8 cellular contexts compared by ENCODE assay signal in the genomic region with DNA sequence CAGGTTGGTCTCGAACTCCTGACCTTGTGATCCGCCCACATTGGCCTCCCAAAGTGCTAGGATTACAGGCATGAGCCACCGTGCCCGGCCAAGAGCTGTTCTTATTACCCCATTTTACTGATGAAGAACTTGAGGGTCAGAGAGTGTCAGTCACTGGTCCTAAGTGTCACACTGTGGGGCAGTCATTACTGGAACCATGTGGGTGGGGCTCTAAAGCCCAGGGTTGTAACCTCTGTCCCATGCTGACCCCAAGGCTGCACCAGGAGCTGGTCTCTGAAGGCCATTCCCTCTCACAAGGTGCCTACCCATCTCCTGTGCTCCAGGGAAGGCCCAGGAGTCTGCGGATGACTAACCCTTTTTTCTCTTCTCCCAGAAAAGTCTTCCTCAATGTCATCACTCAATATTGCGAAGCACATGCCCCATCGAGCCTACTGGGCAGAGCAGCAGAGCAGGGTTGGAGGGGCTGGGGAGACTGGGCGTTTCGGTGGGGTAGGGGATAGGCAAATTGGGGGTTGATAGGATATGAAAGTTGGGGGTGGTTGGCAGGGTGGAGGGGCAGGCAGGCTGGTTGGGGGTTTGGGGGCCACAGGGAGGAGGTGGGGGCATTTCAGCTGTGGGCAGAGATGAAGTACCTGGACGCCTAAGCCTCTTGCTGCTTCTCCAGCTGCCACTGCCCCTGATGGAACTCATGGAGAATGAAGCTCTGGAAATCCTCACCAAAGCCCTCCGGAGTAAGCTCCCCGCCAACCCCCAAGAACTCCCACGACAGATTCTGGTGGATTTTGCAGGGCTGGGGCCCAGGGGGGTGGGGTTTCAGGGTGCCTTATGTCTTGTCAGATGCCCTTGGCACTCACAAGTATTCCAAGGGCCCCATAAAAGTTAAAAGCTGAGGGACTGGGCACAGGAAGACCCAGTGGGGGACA. TPM values are rescaled to one million over a fixed set of nuclear protein-coding genes. Genes with fewer than 3 reads are reported as not detected.
A peak's percentile ranks its signal among the peaks of the same experiment; 100 is the strongest.
DNase-seq lines count a peak whose midpoint lies in the region; ATAC-seq, FAIRE-seq and TF ChIP-seq lines count a peak whose summit lies in the region.
"Had no signal": no experiment of that assay in that cellular context is flagged by ENCODE, and none has a peak within 500 bp of the region (broad histone marks: within the 10 kb centered on the region; RNA-seq: fewer than 3 reads in every experiment).

No MANE protein-coding gene starts in this region.

- no peak overlapping the region for H3K27ac ChIP-seq in HUES6 (ENCODE audit: low read depth, low read length)
- no peak overlapping the region for H3K27ac ChIP-seq in osteoblast (ENCODE audit: low read depth, low read length)

- H3K9me3 Mint-ChIP-seq in activated T-helper 2 cell treated with anti-CD3 and anti-CD28 coated beads, Interferon-gamma antibody, Interleukin-2, Interleukin-4, amounts not matched to agents 10 μg/mL and 5 μg/mL and 100 μg/mL, durations not matched to agents 14 hours and 24 hours and 36 hours, result no peaks in the 10 kb centered on the region

- H3K4me3 Mint-ChIP-seq in activated T-helper 2 cell treated with anti-CD3 and anti-CD28 coated beads, Interferon-gamma antibody, Interleukin-2, Interleukin-4, amounts not matched to agents 10 μg/mL and 5 μg/mL and 100 μg/mL, durations not matched to agents 14 hours and 24 hours and 36 hours (ENCODE audit: low read depth), result peak overlapping the region; percentile 91

- no peak for TF ChIP-seq CTCF in osteoblast (IDR thresholded peaks at IDR 0.05; ENCODE audit: extremely low read depth, low read depth, low read length)
- no peak for TF ChIP-seq CTCF in D721Med (IDR thresholded peaks at IDR 0.05; ENCODE audit: insufficient read depth, missing control alignments)

- intact Hi-C loops in activated T-helper 2 cell treated with anti-CD3 and anti-CD28 coated beads, Interferon-gamma antibody, Interleukin-2, Interleukin-4, amounts not matched to agents 10 μg/mL and 5 μg/mL and 100 μg/mL, durations not matched to agents 14 hours and 24 hours and 36 hours (cut with micrococcal nuclease), result loop anchor here (1.0 to 2.0 kb wide), 6 partner anchors 19 to 117 kb away; partner anchors contain the start of genes BAD, GPR137, PLCB3 and STIP1

- peaks cover 34% of the 10 kb centered on the region for H3K27me3 ChIP-seq in HUES6 (ENCODE audit: control insufficient read depth, insufficient read depth, low read length)
- peaks cover 26% of the 10 kb centered on the region for H3K27me3 ChIP-seq in osteoblast (ENCODE audit: insufficient read depth, low read length)
- H3K27me3 ChIP-seq in HAP-1 (ENCODE audit: low read depth), result peaks cover 2% of the 10 kb centered on the region

- in situ Hi-C loops in HAP-1 (cut with MboI; ENCODE audit: low sequenced_read_pairs), result no loop called here

- H3K4me1 ChIP-seq in HUES6 (ENCODE audit: control insufficient read depth, insufficient read depth, low read length) (peaks cover 24% of the 10 kb centered on the region), osteoblast (ENCODE audit: insufficient read depth, low read length) (peaks cover 21% of the 10 kb centered on the region), HAP-1 (peaks cover 14% of the 10 kb centered on the region; the same call in 1 of the 2 replicates)

- H3K9ac ChIP-seq in HUES6 (ENCODE audit: low read length), result no peak overlapping the region

- peak overlapping the region; percentile 99 for H3K27ac Mint-ChIP-seq in activated T-helper 2 cell treated with anti-CD3 and anti-CD28 coated beads, Interferon-gamma antibody, Interleukin-2, Interleukin-4, amounts not matched to agents 10 μg/mL and 5 μg/mL and 100 μg/mL, durations not matched to agents 14 hours and 24 hours and 36 hours

- peaks cover 14% of the 10 kb centered on the region for H3K36me3 Mint-ChIP-seq in activated T-helper 2 cell treated with anti-CD3 and anti-CD28 coated beads, Interferon-gamma antibody, Interleukin-2, Interleukin-4, amounts not matched to agents 10 μg/mL and 5 μg/mL and 100 μg/mL, durations not matched to agents 14 hours and 24 hours and 36 hours (ENCODE audit: low read depth)

- DNase-seq in activated T-helper 2 cell treated with anti-CD3 and anti-CD28 coated beads, Interferon-gamma antibody, Interleukin-2, Interleukin-4, amounts not matched to agents 10 μg/mL and 5 μg/mL and 100 μg/mL, durations not matched to agents 14 hours and 24 hours and 36 hours (ENCODE audit: low spot score), result no peak
- DNase-seq in osteoblast (ENCODE audit: insufficient read length, low spot score, missing footprints) (peak; percentile 73), HAP-1 (ENCODE audit: low spot score in 2 of 2) (no peak), D721Med (ENCODE audit: insufficient read length, low spot score) (no peak)

- H3K4me2 ChIP-seq in osteoblast (ENCODE audit: insufficient read depth, low read length), result no peak overlapping the region

- H3K79me2 ChIP-seq in osteoblast (ENCODE audit: insufficient read depth, low read length), result peaks cover 13% of the 10 kb centered on the region

- H3K27me3 Mint-ChIP-seq in activated T-helper 2 cell treated with anti-CD3 and anti-CD28 coated beads, Interferon-gamma antibody, Interleukin-2, Interleukin-4, amounts not matched to agents 10 μg/mL and 5 μg/mL and 100 μg/mL, durations not matched to agents 14 hours and 24 hours and 36 hours (ENCODE audit: low read depth), result peaks cover 18% of the 10 kb centered on the region

- H3K36me3 ChIP-seq in HUES6 (ENCODE audit: control insufficient read depth, insufficient read depth, low read length) (peaks cover 5% of the 10 kb centered on the region; the same call in 1 of the 2 replicates), osteoblast (ENCODE audit: insufficient read depth, low read length) (no peaks in the 10 kb centered on the region), HAP-1 (replicated peaks) (no peaks in the 10 kb centered on the region)

- no peak for ATAC-seq in HG03135 (IDR thresholded peaks at IDR 0.05; ENCODE audit: unreplicated experiment)

- peak overlapping the region; percentile 70; the same call in 1 of the 2 replicates for H3K4me3 ChIP-seq in HUES6 (ENCODE audit: low read depth, low read length)
- H3K4me3 ChIP-seq in osteoblast (ENCODE audit: insufficient read depth, low read length), result no peak overlapping the region
- no peak overlapping the region for H3K4me3 ChIP-seq in HAP-1

- H3K4me1 Mint-ChIP-seq in activated T-helper 2 cell treated with anti-CD3 and anti-CD28 coated beads, Interferon-gamma antibody, Interleukin-2, Interleukin-4, amounts not matched to agents 10 μg/mL and 5 μg/mL and 100 μg/mL, durations not matched to agents 14 hours and 24 hours and 36 hours (ENCODE audit: low read depth), result peaks cover 21% of the 10 kb centered on the region

- H3K9me3 ChIP-seq in HUES6 (ENCODE audit: control insufficient read depth, insufficient read depth, low read depth, low read length) (no peaks in the 10 kb centered on the region), osteoblast (ENCODE audit: low read depth, low read length) (no peaks in the 10 kb centered on the region), HAP-1 (no peaks in the 10 kb centered on the region)
- H3K9me3 ChIP-seq: mucosa of descending colon had no signal

- FAIRE-seq in D721Med (lab: Jason Lieb, UNC), result no peak

- H4K20me1 ChIP-seq in osteoblast (ENCODE audit: insufficient read depth, low read length), result peaks cover 4% of the 10 kb centered on the region

- H2AFZ ChIP-seq in osteoblast (ENCODE audit: low read length), result no peak overlapping the region

RNA-seq across cellular contexts. Expression of gene ESRRA, which starts 2.0 kb away (rescaled TPM):
- total RNA-seq in activated T-helper 2 cell treated with anti-CD3 and anti-CD28 coated beads, Interferon-gamma antibody, Interleukin-2, Interleukin-4, amounts not matched to agents 10 μg/mL and 5 μg/mL and 100 μg/mL, durations not matched to agents 14 hours and 24 hours and 36 hours, result 49.4 and 54.6 TPM in 2 replicates
- 24.5 and 28.6 TPM in 2 replicates for total RNA-seq in osteoblast

RNA-seq across cellular contexts. Expression of gene CATSPERZ, which starts 3.2 kb away (rescaled TPM):
- total RNA-seq in activated T-helper 2 cell treated with anti-CD3 and anti-CD28 coated beads, Interferon-gamma antibody, Interleukin-2, Interleukin-4, amounts not matched to agents 10 μg/mL and 5 μg/mL and 100 μg/mL, durations not matched to agents 14 hours and 24 hours and 36 hours, result 0.59 TPM in 1 of 2 replicates, not detected in the other
- 0.29 TPM in 1 of 2 replicates, not detected in the other for total RNA-seq in osteoblast
- total RNA-seq: epithelial cell of proximal tubule, mucosa of descending colon had no signal

RNA-seq across cellular contexts. Expression of gene KCNK4, which starts 12.3 kb away (rescaled TPM):
- total RNA-seq in activated T-helper 2 cell treated with anti-CD3 and anti-CD28 coated beads, Interferon-gamma antibody, Interleukin-2, Interleukin-4, amounts not matched to agents 10 μg/mL and 5 μg/mL and 100 μg/mL, durations not matched to agents 14 hours and 24 hours and 36 hours, result not detected in 2 replicates
- 0.29 and 0.36 TPM in 2 replicates for total RNA-seq in osteoblast
- total RNA-seq: epithelial cell of proximal tubule, mucosa of descending colon had no signal

RNA-seq across cellular contexts. Expression of gene TRMT112, which starts 14.0 kb away (rescaled TPM):
- 290 and 291 TPM in 2 replicates for total RNA-seq in activated T-helper 2 cell treated with anti-CD3 and anti-CD28 coated beads, Interferon-gamma antibody, Interleukin-2, Interleukin-4, amounts not matched to agents 10 μg/mL and 5 μg/mL and 100 μg/mL, durations not matched to agents 14 hours and 24 hours and 36 hours
- total RNA-seq in osteoblast, result 104 and 123 TPM in 2 replicates

RNA-seq across cellular contexts. Expression of gene PRDX5, which starts 14.6 kb away (rescaled TPM):
- total RNA-seq in activated T-helper 2 cell treated with anti-CD3 and anti-CD28 coated beads, Interferon-gamma antibody, Interleukin-2, Interleukin-4, amounts not matched to agents 10 μg/mL and 5 μg/mL and 100 μg/mL, durations not matched to agents 14 hours and 24 hours and 36 hours, result 112 and 118 TPM in 2 replicates
- total RNA-seq in osteoblast, result 238 and 245 TPM in 2 replicates
